15 cellular contexts compared by ENCODE assay signal in the genomic region with DNA sequence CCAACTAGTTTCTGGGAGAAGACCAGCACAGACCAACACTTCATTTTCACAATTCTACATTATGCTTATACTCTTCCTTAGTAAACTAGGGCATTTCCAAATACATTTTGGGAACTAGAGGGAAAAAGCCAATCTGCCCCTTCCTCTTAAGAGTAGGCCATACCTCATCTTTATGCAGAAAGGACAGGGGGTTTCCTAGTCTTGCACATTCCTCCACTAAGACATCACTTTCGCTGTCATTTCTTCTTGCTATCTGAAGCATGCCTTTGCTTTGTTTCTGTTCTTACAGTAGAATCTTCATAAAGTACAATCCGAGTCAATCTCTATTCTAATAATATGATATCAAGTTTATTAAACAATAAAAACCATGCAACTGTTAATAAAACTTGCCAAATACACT.
A peak's percentile ranks its signal among the peaks of the same experiment; 100 is the strongest.
DNase-seq lines count a peak whose midpoint lies in the region; ATAC-seq, FAIRE-seq and TF ChIP-seq lines count a peak whose summit lies in the region.
"Had no signal": no experiment of that assay in that cellular context is flagged by ENCODE, and none has a peak within 500 bp of the region (broad histone marks: within the 10 kb centered on the region; RNA-seq: fewer than 3 reads in every experiment).

No MANE protein-coding gene starts in this region.

- no peaks in the 10 kb centered on the region for H3K27me3 ChIP-seq in GM23248 (replicated peaks; ENCODE audit: insufficient read depth)
- no peaks in the 10 kb centered on the region for H3K27me3 ChIP-seq in astrocyte (ENCODE audit: insufficient read depth, low read length)
- no peaks in the 10 kb centered on the region for H3K27me3 ChIP-seq in layer of hippocampus (ENCODE audit: control insufficient read depth, insufficient read depth, low read length)
- no peaks in the 10 kb centered on the region for H3K27me3 ChIP-seq in subcutaneous abdominal adipose tissue (ENCODE audit: control insufficient read depth in 5 of 5, insufficient read depth in 4 of 5, low read length in 5 of 5)
- H3K27me3 ChIP-seq in breast epithelium: no peaks in the 10 kb centered on the region
- H3K27me3 ChIP-seq: BE2C had no signal

- no peak for ATAC-seq in GM21825 (IDR thresholded peaks at IDR 0.05; ENCODE audit: unreplicated experiment)
- ATAC-seq: CD8-positive, alpha-beta T cell had no signal

- H3K4me3 ChIP-seq in GM23248 (peak overlapping the region; percentile 24; the same call in 1 of the 2 replicates), astrocyte (ENCODE audit: insufficient read depth, low read depth, low read length) (no peak overlapping the region), subcutaneous abdominal adipose tissue (ENCODE audit: low read depth in 1 of 5, low read length in 5 of 5) (no peak overlapping the region), breast epithelium (no peak overlapping the region)

- WGBS in GM23248 (ENCODE audit: low coverage in 1 of 2, low lambda C conversion rate in 2 of 2, missing lambda C conversion rate in 2 of 2), 2 experiments: 77 to 78% methylated on average over 2 of the region's 2 CpGs

- no peaks in the 10 kb centered on the region for H3K9me3 Mint-ChIP-seq in astrocyte (ENCODE audit: unreplicated experiment)

- H3K27ac ChIP-seq in GM23248: peak overlapping the region; percentile 22; the same call in 1 of the 2 replicates
- H3K27ac ChIP-seq in astrocyte (ENCODE audit: low read depth, low read length): no peak overlapping the region
- H3K27ac ChIP-seq in layer of hippocampus (ENCODE audit: low read depth, low read length): peak overlapping the region; percentile 25
- peak overlapping the region; percentile 84 for H3K27ac ChIP-seq in subcutaneous abdominal adipose tissue (ENCODE audit: low read depth, low read length)
- peak overlapping the region in 1 of 2 donors; percentile 45 for H3K27ac ChIP-seq in breast epithelium

- H3K4me1 Mint-ChIP-seq in astrocyte (ENCODE audit: low read depth, unreplicated experiment): peaks cover 46% of the 10 kb centered on the region

- in situ Hi-C loops in GM23248 (cut with MboI): no loop called here

- no peak for TF ChIP-seq POLR2A in breast epithelium (IDR thresholded peaks at IDR 0.05)

- H3K9me2 ChIP-seq in GM23248 (ENCODE audit: insufficient read depth): no peaks in the 10 kb centered on the region

- H3K4me1 ChIP-seq in GM23248 (ENCODE audit: insufficient read depth) (peaks cover 59% of the 10 kb centered on the region), astrocyte (ENCODE audit: insufficient read depth, low read length) (peaks cover 14% of the 10 kb centered on the region), subcutaneous abdominal adipose tissue (ENCODE audit: control insufficient read depth in 5 of 5, insufficient read depth in 5 of 5, low read length in 5 of 5) (peaks cover 2 to 55% (median 46%) of the 10 kb centered on the region in 5 donors), breast epithelium (no peaks in the 10 kb centered on the region)
- H3K4me1 ChIP-seq: BE2C had no signal

- H3K4me3 Mint-ChIP-seq in astrocyte (ENCODE audit: unreplicated experiment): no peak overlapping the region
- H3K4me3 Mint-ChIP-seq: CD8-positive, alpha-beta T cell had no signal

- H3K36me3 ChIP-seq in GM23248 (ENCODE audit: low read depth): no peaks in the 10 kb centered on the region
- no peaks in the 10 kb centered on the region for H3K36me3 ChIP-seq in astrocyte (ENCODE audit: insufficient read depth, low read length)
- H3K36me3 ChIP-seq in subcutaneous abdominal adipose tissue (ENCODE audit: control insufficient read depth in 5 of 5, insufficient read depth in 5 of 5, low read length in 5 of 5): peaks cover 0 to 3% (median 0%) of the 10 kb centered on the region in 5 donors
- H3K36me3 ChIP-seq in breast epithelium: no peaks in the 10 kb centered on the region
- H3K36me3 ChIP-seq: BE2C had no signal

- FAIRE-seq in astrocyte (lab: Jason Lieb, UNC): no peak
- no peak for FAIRE-seq in RCC 7860 (lab: Jason Lieb, UNC)
- FAIRE-seq: H54 had no signal

- no peaks in the 10 kb centered on the region for H3K36me3 Mint-ChIP-seq in astrocyte (ENCODE audit: low read depth, unreplicated experiment)
- H3K36me3 Mint-ChIP-seq: CD8-positive, alpha-beta T cell had no signal

- H4K20me1 ChIP-seq in GM23248 (ENCODE audit: insufficient read depth) (no peaks in the 10 kb centered on the region), astrocyte (ENCODE audit: insufficient read depth, low read length) (no peaks in the 10 kb centered on the region)

- H3K9me3 ChIP-seq in GM23248 (ENCODE audit: low read depth): no peaks in the 10 kb centered on the region
- H3K9me3 ChIP-seq in astrocyte (ENCODE audit: insufficient read depth, low read depth, low read length): no peaks in the 10 kb centered on the region
- H3K9me3 ChIP-seq in subcutaneous abdominal adipose tissue (ENCODE audit: control insufficient read depth in 5 of 5, low read length in 5 of 5): no peaks in the 10 kb centered on the region
- no peaks in the 10 kb centered on the region for H3K9me3 ChIP-seq in breast epithelium
- H3K9me3 ChIP-seq: BE2C had no signal

- H3K9ac ChIP-seq in GM23248 (no peak overlapping the region), astrocyte (ENCODE audit: low read length) (no peak overlapping the region), subcutaneous abdominal adipose tissue (ENCODE audit: low read length in 5 of 5) (no peak overlapping the region)

- peak overlapping the region; percentile 55 for H3K4me2 ChIP-seq in GM23248 (ENCODE audit: unreplicated experiment)
- H3K4me2 ChIP-seq in astrocyte (ENCODE audit: low read length): no peak overlapping the region

- intact Hi-C loops in breast epithelium (cut with DNase I; ENCODE audit: low total_unique reads): no loop called here

- peaks cover 13% of the 10 kb centered on the region for H3K79me2 ChIP-seq in GM23248 (ENCODE audit: insufficient read depth)
- H3K79me2 ChIP-seq in astrocyte (ENCODE audit: insufficient read depth, low read length): no peaks in the 10 kb centered on the region

- H2AFZ ChIP-seq in GM23248 (0 out of 2 replicates have a peak overlapping the region, but pooled peaks have one; percentile 13), astrocyte (ENCODE audit: low read depth, low read length) (no peak overlapping the region)

- H3F3A ChIP-seq in GM23248 (ENCODE audit: insufficient read depth): peaks cover 32% of the 10 kb centered on the region

- DNase-seq in GM23248: no peak
- DNase-seq in astrocyte (ENCODE audit: low read depth): no peak
- no peak for DNase-seq in breast epithelium (ENCODE audit: low spot score in 2 of 2)
- DNase-seq in RCC 7860 (ENCODE audit: low spot score): no peak
- no peak for DNase-seq in activated CD4-positive, alpha-beta T cell treated with anti-CD3 and anti-CD28 coated beads for 48 hours
- DNase-seq: BE2C; CD8-positive, alpha-beta T cell; MM.1S; NCI-H1105; NCI-H1694 treated with DMSO at 0.1 percent for 48 hours; Right ventricle myocardium superior had no signal

- H3K27ac Mint-ChIP-seq in astrocyte (ENCODE audit: unreplicated experiment): peak overlapping the region; percentile 93
- H3K27ac Mint-ChIP-seq: CD8-positive, alpha-beta T cell had no signal

- TF ChIP-seq CTCF in astrocyte (IDR thresholded peaks at IDR 0.05; ENCODE audit: insufficient read depth, low read depth, low read length): no peak
- no peak for TF ChIP-seq CTCF in breast epithelium (IDR thresholded peaks at IDR 0.05)

- no peaks in the 10 kb centered on the region for H3K27me3 Mint-ChIP-seq in astrocyte (ENCODE audit: low read depth, unreplicated experiment)
